Comparison of ENCODE assay signal across 8 cellular contexts in genomic region chr6:2988426-2989331, GRCh38. TPM values are rescaled to one million over a fixed set of nuclear protein-coding genes. Genes with fewer than 3 reads are reported as not detected.
DNase-seq lines count a peak whose midpoint lies in the region; ATAC-seq, FAIRE-seq and TF ChIP-seq lines count a peak whose summit lies in the region.

No MANE protein-coding gene starts in this region.

- H2AFZ ChIP-seq in astrocyte (ENCODE audit: low read depth, low read length): peak overlapping the region; percentile 70

- H3K4me1 ChIP-seq in astrocyte (ENCODE audit: insufficient read depth, low read length): peaks cover 33% of the 10 kb centered on the region
- H3K4me1 ChIP-seq in rectal smooth muscle tissue (ENCODE audit: control insufficient read depth, insufficient read depth, low read length): peaks cover 11% of the 10 kb centered on the region

- peak overlapping the region; percentile 87 for H3K4me3 Mint-ChIP-seq in T-helper 1 cell treated with Interleukin-12 subunit alpha and Interleukin-12 subunit beta and Interleukin-4 antibody, amounts not matched to agents 30 μg/mL and 1 μg/mL, for 36 hours
- H3K4me3 Mint-ChIP-seq in astrocyte (ENCODE audit: unreplicated experiment): peak overlapping the region; percentile 94

- peak; percentile 59 for ATAC-seq in HG02840 (IDR thresholded peaks at IDR 0.05; ENCODE audit: low FRiP score, unreplicated experiment)

- no peaks in the 10 kb centered on the region for H3K9me3 Mint-ChIP-seq in T-helper 1 cell treated with Interleukin-12 subunit alpha and Interleukin-12 subunit beta and Interleukin-4 antibody, amounts not matched to agents 30 μg/mL and 1 μg/mL, for 36 hours
- H3K9me3 Mint-ChIP-seq in astrocyte (ENCODE audit: unreplicated experiment): no peaks in the 10 kb centered on the region

- DNase-seq in NCI-H1436 treated with DMSO at 0.1 percent for 48 hours (lab: John Stamatoyannopoulos, UW) (peak; percentile 44), astrocyte (ENCODE audit: low read depth) (peak; percentile 93), hepatic stellate cell (ENCODE audit: low spot score) (peak; percentile 81), GM12891 (ENCODE audit: insufficient read length, low spot score) (no peak)

- H3K27ac ChIP-seq in astrocyte (ENCODE audit: low read depth, low read length) (peak overlapping the region; percentile 96), rectal smooth muscle tissue (ENCODE audit: low read depth, low read length) (peak overlapping the region; percentile 92)

- H3K27me3 Mint-ChIP-seq in T-helper 1 cell treated with Interleukin-12 subunit alpha and Interleukin-12 subunit beta and Interleukin-4 antibody, amounts not matched to agents 30 μg/mL and 1 μg/mL, for 36 hours (ENCODE audit: low read depth): peaks cover 7% of the 10 kb centered on the region
- H3K27me3 Mint-ChIP-seq in astrocyte (ENCODE audit: low read depth, unreplicated experiment): peaks cover 2% of the 10 kb centered on the region

- H3K9ac ChIP-seq in astrocyte (ENCODE audit: low read length) (peak overlapping the region; percentile 91), rectal smooth muscle tissue (ENCODE audit: low read length) (peak overlapping the region; percentile 88)

- H3K27me3 ChIP-seq in astrocyte (ENCODE audit: insufficient read depth, low read length) (no peaks in the 10 kb centered on the region), rectal smooth muscle tissue (ENCODE audit: control insufficient read depth, insufficient read depth, low read length) (no peaks in the 10 kb centered on the region)

- peak overlapping the region; percentile 87 for H3K4me2 ChIP-seq in astrocyte (ENCODE audit: low read length)

- H3K36me3 Mint-ChIP-seq in T-helper 1 cell treated with Interleukin-12 subunit alpha and Interleukin-12 subunit beta and Interleukin-4 antibody, amounts not matched to agents 30 μg/mL and 1 μg/mL, for 36 hours (ENCODE audit: low read depth): no peaks in the 10 kb centered on the region
- no peaks in the 10 kb centered on the region for H3K36me3 Mint-ChIP-seq in astrocyte (ENCODE audit: low read depth, unreplicated experiment)

- TF ChIP-seq CTCF in GM12875 (IDR thresholded peaks at IDR 0.05; ENCODE audit: borderline replicate concordance, insufficient read depth, low read depth, low read length) (peak; percentile 89), astrocyte (IDR thresholded peaks at IDR 0.05; ENCODE audit: insufficient read depth, low read depth, low read length) (peak; percentile 35)

- no peaks in the 10 kb centered on the region for H3K79me2 ChIP-seq in astrocyte (ENCODE audit: insufficient read depth, low read length)

- H3K4me1 Mint-ChIP-seq in T-helper 1 cell treated with Interleukin-12 subunit alpha and Interleukin-12 subunit beta and Interleukin-4 antibody, amounts not matched to agents 30 μg/mL and 1 μg/mL, for 36 hours (ENCODE audit: low read depth): peaks cover 22% of the 10 kb centered on the region
- peaks cover 23% of the 10 kb centered on the region for H3K4me1 Mint-ChIP-seq in astrocyte (ENCODE audit: low read depth, unreplicated experiment)

- H4K20me1 ChIP-seq in astrocyte (ENCODE audit: insufficient read depth, low read length): no peaks in the 10 kb centered on the region

- no peaks in the 10 kb centered on the region for H3K9me3 ChIP-seq in astrocyte (ENCODE audit: insufficient read depth, low read depth, low read length)

- no peaks in the 10 kb centered on the region for H3K36me3 ChIP-seq in astrocyte (ENCODE audit: insufficient read depth, low read length)
- H3K36me3 ChIP-seq in rectal smooth muscle tissue (ENCODE audit: control insufficient read depth, insufficient read depth, low read length): no peaks in the 10 kb centered on the region

- H3K4me3 ChIP-seq in GM12875 (ENCODE audit: low read depth, low read length) (peak overlapping the region; percentile 60), astrocyte (ENCODE audit: insufficient read depth, low read depth, low read length) (peak overlapping the region; percentile 74), rectal smooth muscle tissue (ENCODE audit: low read length) (peak overlapping the region; percentile 92)

- H3K27ac Mint-ChIP-seq in T-helper 1 cell treated with Interleukin-12 subunit alpha and Interleukin-12 subunit beta and Interleukin-4 antibody, amounts not matched to agents 30 μg/mL and 1 μg/mL, for 36 hours: peak overlapping the region; percentile 97
- H3K27ac Mint-ChIP-seq in astrocyte (ENCODE audit: unreplicated experiment): peak overlapping the region; percentile 100

- no peak for TF ChIP-seq POLR2A in GM12891 (IDR thresholded peaks at IDR 0.05; ENCODE audit: low read depth, low read length)

- FAIRE-seq in astrocyte (lab: Jason Lieb, UNC) (no peak), GM12891 (lab: Jason Lieb, UNC) (no peak)

TF ChIP-seq in GM12891, 5 proteins besides CTCF, POLR2A, EP300 and RAD21:
- TF ChIP-seq TAF1 (IDR thresholded peaks at IDR 0.05; ENCODE audit: low read depth, low read length) (no peak), POU2F2 (IDR thresholded peaks at IDR 0.05; ENCODE audit: low read depth, low read length) (no peak), SPI1 (IDR thresholded peaks at IDR 0.05; ENCODE audit: low read depth, low read length) (no peak), PAX5 (IDR thresholded peaks at IDR 0.05; ENCODE audit: insufficient read depth, low read length, severe bottlenecking) (no peak), POLR2AphosphoS5 (IDR thresholded peaks at IDR 0.05; ENCODE audit: low read depth, low read length) (no peak)

RNA-seq across cellular contexts. Expression of gene NQO2, which starts 11.0 kb away (rescaled TPM):
- total RNA-seq in astrocyte: 9.4 and 12.4 TPM in 2 replicates
- polyA plus RNA-seq in GM12891 (2012; ENCODE audit: low read depth, missing spikeins): 0.63 TPM

RNA-seq across cellular contexts. Expression of gene SERPINB6, which starts 17.3 kb away (rescaled TPM):
- total RNA-seq in astrocyte: 68.4 and 75.3 TPM in 2 replicates
- polyA plus RNA-seq in GM12891 (2012; ENCODE audit: low read depth, missing spikeins): 1.7 TPM
